ENCODE assay signal across 10 cellular contexts in the genomic region with DNA sequence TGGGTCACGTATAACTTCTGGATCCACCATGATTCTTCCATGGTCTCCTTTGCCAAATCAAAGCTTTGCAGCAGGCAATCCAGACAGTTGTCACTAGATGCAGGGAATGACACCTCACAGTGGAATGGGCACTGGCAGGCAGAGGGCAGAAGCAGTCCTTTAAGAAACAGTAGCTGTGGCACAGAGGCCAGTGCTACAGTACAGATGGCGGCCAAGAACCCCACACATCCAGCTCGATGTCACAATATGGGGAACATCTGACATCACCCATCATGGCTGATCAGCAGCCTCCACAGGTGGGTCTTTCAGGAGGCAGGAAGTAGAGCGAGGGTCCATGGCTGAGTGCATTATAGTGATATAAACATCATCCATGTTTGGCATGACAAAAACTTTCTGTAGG. TPM values are rescaled to one million over a fixed set of nuclear protein-coding genes. Genes with fewer than 3 reads are reported as not detected.
DNase-seq lines count a peak whose midpoint lies in the region; ATAC-seq and TF ChIP-seq lines count a peak whose summit lies in the region.
"Had no signal": no experiment of that assay in that cellular context is flagged by ENCODE, and none has a peak within 500 bp of the region (broad histone marks: within the 10 kb centered on the region; RNA-seq: fewer than 3 reads in every experiment).

No MANE protein-coding gene starts in this region.

- H3K27ac Mint-ChIP-seq in activated naive CD4-positive, alpha-beta T cell treated with anti-CD3 and anti-CD28 coated beads, Interleukin-2, amount 50 U/mL, for 24 hours: peak overlapping the region; percentile 85

- H3K36me3 Mint-ChIP-seq in activated naive CD4-positive, alpha-beta T cell treated with anti-CD3 and anti-CD28 coated beads, Interleukin-2, amount 50 U/mL, for 24 hours: peaks cover 14% of the 10 kb centered on the region

- ATAC-seq in foreskin keratinocyte (no peak), upper lobe of left lung (ENCODE audit: low FRiP score in 2 of 2) (no peak), GM19452 (IDR thresholded peaks at IDR 0.05; ENCODE audit: unreplicated experiment) (no peak)

- no peaks in the 10 kb centered on the region for H3K9me3 ChIP-seq in upper lobe of left lung

- H3K9me3 Mint-ChIP-seq in activated naive CD4-positive, alpha-beta T cell treated with anti-CD3 and anti-CD28 coated beads, Interleukin-2, amount 50 U/mL, for 24 hours: no peaks in the 10 kb centered on the region

- H3K27ac ChIP-seq in foreskin keratinocyte (no peak overlapping the region), upper lobe of left lung (peak overlapping the region in 3 of 4 donors; percentile 91 to 99 (median 94))

- no peak for DNase-seq in activated naive CD4-positive, alpha-beta T cell treated with Interleukin-2 at 50 U/mL for 16 hours
- no peak for DNase-seq in foreskin keratinocyte
- peak in 1 of 2 donors; percentile 41 for DNase-seq in upper lobe of left lung
- DNase-seq in NCI-H226: no peak
- no peak for DNase-seq in GM19238 (ENCODE audit: insufficient read length, low spot score)
- DNase-seq: NCI-H1436 had no signal

- WGBS in upper lobe of left lung, 2 donors: 76 to 90% methylated on average over 2 to 4 of the region's 4 CpGs

- TF ChIP-seq EP300 in upper lobe of left lung (IDR thresholded peaks at IDR 0.05): no peak

- H3K4me1 ChIP-seq in foreskin keratinocyte (peaks cover 8% of the 10 kb centered on the region), upper lobe of left lung (peaks cover 43 to 57% (median 48%) of the 10 kb centered on the region in 4 donors)

- no peak overlapping the region for H3K4me3 Mint-ChIP-seq in activated naive CD4-positive, alpha-beta T cell treated with anti-CD3 and anti-CD28 coated beads, Interleukin-2, amount 50 U/mL, for 24 hours

- H3K4me3 ChIP-seq in upper lobe of left lung: no peak overlapping the region

- peaks cover 0 to 34% (median 3%) of the 10 kb centered on the region in 4 donors for H3K36me3 ChIP-seq in upper lobe of left lung

- peaks cover 22% of the 10 kb centered on the region for H3K4me1 Mint-ChIP-seq in activated naive CD4-positive, alpha-beta T cell treated with anti-CD3 and anti-CD28 coated beads, Interleukin-2, amount 50 U/mL, for 24 hours

- no peak for TF ChIP-seq POLR2A in upper lobe of left lung (IDR thresholded peaks at IDR 0.05)

- H3K27me3 Mint-ChIP-seq in activated naive CD4-positive, alpha-beta T cell treated with anti-CD3 and anti-CD28 coated beads, Interleukin-2, amount 50 U/mL, for 24 hours: no peaks in the 10 kb centered on the region
- H3K27me3 Mint-ChIP-seq: progenitor cell of endocrine pancreas had no signal

- TF ChIP-seq CTCF in foreskin keratinocyte (conservative IDR thresholded peaks at IDR 0.05) (peak; percentile 43), upper lobe of left lung (IDR thresholded peaks at IDR 0.05) (peak in 1 of 6 experiments; percentile 30)

- H3K27me3 ChIP-seq in foreskin keratinocyte (no peaks in the 10 kb centered on the region), upper lobe of left lung (no peaks in the 10 kb centered on the region)

TF ChIP-seq in PFSK-1, 5 proteins besides CTCF, POLR2A, EP300 and RAD21:
- TF ChIP-seq POLR2AphosphoS5 (IDR thresholded peaks at IDR 0.05; ENCODE audit: low read depth, low read length) (peak; percentile 17), FOXP2 (optimal IDR thresholded peaks at IDR 0.05; ENCODE audit: borderline replicate concordance, extremely low read depth, extremely low read length, insufficient read depth) (no peak)

RNA-seq across cellular contexts. Expression of gene ERN1, which starts 18.8 kb away (rescaled TPM):
- polyA plus RNA-seq in PFSK-1 (2012; ENCODE audit: insufficient read length, low read depth): 14.4 TPM
- total RNA-seq in foreskin keratinocyte (5.1 and 5.3 TPM in 2 replicates), upper lobe of left lung (10 to 100 TPM; 32.8 to 65.0 (median 41.9) TPM)
- polyA plus RNA-seq in foreskin keratinocyte: 1.6 and 1.7 TPM in 2 replicates
